Comparison of ENCODE assay signal across 1 cellular context in genomic region chr16:84117482-84117843, GRCh38.
TF ChIP-seq lines count a peak whose summit lies in the region.

No MANE protein-coding gene starts in this region.

TF ChIP-seq in HepG2, 621 proteins besides CTCF, POLR2A, EP300 and RAD21 (continues in another document):
- 0 out of 2 replicates have a peak, but pooled peaks have one; percentile 5 for TF ChIP-seq ZBED4 (CRISPR knock-in tag; IDR thresholded peaks at IDR 0.05; ENCODE audit: borderline replicate concordance)
- TF ChIP-seq ZNF780A (CRISPR knock-in tag; IDR thresholded peaks at IDR 0.05) = 0 out of 2 replicates have a peak, but pooled peaks have one; percentile 38
- 0 out of 2 replicates have a peak, but pooled peaks have one; percentile 31 for TF ChIP-seq ZNF775 (CRISPR knock-in tag; IDR thresholded peaks at IDR 0.05; ENCODE audit: borderline replicate concordance)
- no peak for TF ChIP-seq JUN (CRISPR knock-in tag; IDR thresholded peaks at IDR 0.05)
- peak; percentile 25 for TF ChIP-seq ZNF891 (CRISPR knock-in tag; IDR thresholded peaks at IDR 0.05)
- no peak for TF ChIP-seq BCL3 (CRISPR knock-in tag; IDR thresholded peaks at IDR 0.05)
- TF ChIP-seq MNT (IDR thresholded peaks at IDR 0.05) = peak; percentile 23; the same call in 1 of the 2 replicates
- 0 out of 2 replicates have a peak, but pooled peaks have one; percentile 82 for TF ChIP-seq SNAPC2 (CRISPR knock-in tag; IDR thresholded peaks at IDR 0.05)
- TF ChIP-seq ZNF737 (CRISPR knock-in tag; IDR thresholded peaks at IDR 0.05; ENCODE audit: borderline replicate concordance) = peak; percentile 7; the same call in 1 of the 2 replicates
- TF ChIP-seq BATF2 (CRISPR knock-in tag; IDR thresholded peaks at IDR 0.05) = peak; percentile 38; the same call in 1 of the 2 replicates
- no peak for TF ChIP-seq AGO1 (IDR thresholded peaks at IDR 0.05; ENCODE audit: low read depth, low read length, poor library complexity, severe bottlenecking)
- peak; percentile 47 for TF ChIP-seq ZNF781 (CRISPR knock-in tag; IDR thresholded peaks at IDR 0.05; ENCODE audit: borderline replicate concordance, not compliant biosample characterization)
- peak; percentile 23; the same call in 1 of the 2 replicates for TF ChIP-seq BRCA1 (CRISPR knock-in tag; IDR thresholded peaks at IDR 0.05)
- TF ChIP-seq IRX3 (CRISPR knock-in tag; IDR thresholded peaks at IDR 0.05; ENCODE audit: borderline replicate concordance, low read depth) = peak; percentile 52; the same call in 1 of the 2 replicates
- TF ChIP-seq ZSCAN5A (CRISPR knock-in tag; IDR thresholded peaks at IDR 0.05; ENCODE audit: borderline replicate concordance) = 0 out of 2 replicates have a peak, but pooled peaks have one; percentile 21
- TF ChIP-seq EEA1 (CRISPR knock-in tag; IDR thresholded peaks at IDR 0.05; ENCODE audit: borderline replicate concordance) = peak; percentile 4; the same call in 1 of the 2 replicates
- TF ChIP-seq ZBTB34 (CRISPR knock-in tag; IDR thresholded peaks at IDR 0.05) = peak; percentile 31; the same call in 1 of the 2 replicates
- peak; percentile 66; the same call in 1 of the 2 replicates for TF ChIP-seq ZBTB46 (CRISPR knock-in tag; IDR thresholded peaks at IDR 0.05; ENCODE audit: borderline replicate concordance)
- TF ChIP-seq MIER3 (CRISPR knock-in tag; IDR thresholded peaks at IDR 0.05; ENCODE audit: borderline replicate concordance) = no peak
- TF ChIP-seq NAIF1 (CRISPR knock-in tag; IDR thresholded peaks at IDR 0.05; ENCODE audit: borderline replicate concordance) = peak; percentile 79; the same call in 1 of the 2 replicates
- 0 out of 2 replicates have a peak, but pooled peaks have one; percentile 32 for TF ChIP-seq ZNF224 (CRISPR knock-in tag; IDR thresholded peaks at IDR 0.05)
- no peak for TF ChIP-seq USF2 (IDR thresholded peaks at IDR 0.05; ENCODE audit: low read depth, low read length)
- 0 out of 2 replicates have a peak, but pooled peaks have one; percentile 49 for TF ChIP-seq USF2 (CRISPR knock-in tag; IDR thresholded peaks at IDR 0.05; ENCODE audit: borderline replicate concordance)
- no peak for TF ChIP-seq ETV5 (CRISPR knock-in tag; IDR thresholded peaks at IDR 0.05; ENCODE audit: borderline replicate concordance)
- TF ChIP-seq ARID2 (CRISPR knock-in tag; IDR thresholded peaks at IDR 0.05; ENCODE audit: borderline replicate concordance) = 0 out of 2 replicates have a peak, but pooled peaks have one; percentile 88
- TF ChIP-seq CSRNP1 (CRISPR knock-in tag; IDR thresholded peaks at IDR 0.05) = 0 out of 2 replicates have a peak, but pooled peaks have one; percentile 7
- TF ChIP-seq SAFB2 (CRISPR knock-in tag; IDR thresholded peaks at IDR 0.05; ENCODE audit: borderline replicate concordance, low read depth) = 0 out of 2 replicates have a peak, but pooled peaks have one; percentile 18
- 0 out of 2 replicates have a peak, but pooled peaks have one; percentile 14 for TF ChIP-seq BHLHE40 (IDR thresholded peaks at IDR 0.05; ENCODE audit: low read length)
- TF ChIP-seq GFI1 (CRISPR knock-in tag; IDR thresholded peaks at IDR 0.05; ENCODE audit: borderline replicate concordance) = peak; percentile 60; the same call in 1 of the 2 replicates
- no peak for TF ChIP-seq SOX6 (IDR thresholded peaks at IDR 0.05)
- no peak for TF ChIP-seq SOX6 (CRISPR knock-in tag; IDR thresholded peaks at IDR 0.05)
- no peak for TF ChIP-seq CC2D1A (CRISPR knock-in tag; IDR thresholded peaks at IDR 0.05)
- TF ChIP-seq SMYD3 (CRISPR knock-in tag; IDR thresholded peaks at IDR 0.05) = peak; percentile 62; the same call in 1 of the 2 replicates
- TF ChIP-seq MAFF (IDR thresholded peaks at IDR 0.05; ENCODE audit: low read depth, low read length) = no peak
- no peak for TF ChIP-seq JDP2 (CRISPR knock-in tag; IDR thresholded peaks at IDR 0.05; ENCODE audit: borderline replicate concordance)
- TF ChIP-seq PHF21A (CRISPR knock-in tag; IDR thresholded peaks at IDR 0.05) = peak; percentile 26; the same call in 1 of the 2 replicates
- TF ChIP-seq ZNF343 (CRISPR knock-in tag; IDR thresholded peaks at IDR 0.05) = peak; percentile 53; the same call in 1 of the 2 replicates
- no peak for TF ChIP-seq ZNF3 (CRISPR knock-in tag; IDR thresholded peaks at IDR 0.05)
- 0 out of 2 replicates have a peak, but pooled peaks have one; percentile 65 for TF ChIP-seq ZNF558 (CRISPR knock-in tag; IDR thresholded peaks at IDR 0.05; ENCODE audit: borderline replicate concordance)
- 0 out of 2 replicates have a peak, but pooled peaks have one; percentile 24 for TF ChIP-seq TMF1 (CRISPR knock-in tag; IDR thresholded peaks at IDR 0.05; ENCODE audit: low read depth)
- peak; percentile 86 for TF ChIP-seq ZC3H13 (CRISPR knock-in tag; IDR thresholded peaks at IDR 0.05)
- TF ChIP-seq ZNF782 (CRISPR knock-in tag; IDR thresholded peaks at IDR 0.05; ENCODE audit: borderline replicate concordance) = no peak
- peak; percentile 53; the same call in 1 of the 2 replicates for TF ChIP-seq HDAC1 (CRISPR knock-in tag; IDR thresholded peaks at IDR 0.05)
- no peak for TF ChIP-seq ZNF251 (CRISPR knock-in tag; IDR thresholded peaks at IDR 0.05)
- peak in 1 of 2 experiments; percentile 6; a peak in 1 of 4 replicates for TF ChIP-seq NR2F1 (CRISPR knock-in tag; IDR thresholded peaks at IDR 0.05)
- no peak for TF ChIP-seq ZNF235 (CRISPR knock-in tag; IDR thresholded peaks at IDR 0.05; ENCODE audit: borderline replicate concordance)
- TF ChIP-seq SIN3A (IDR thresholded peaks at IDR 0.05; ENCODE audit: borderline replicate concordance, low read depth, low read length) = peak; percentile 72; the same call in 1 of the 2 replicates
